ENCODE assay signal across 18 cellular contexts in genomic region chr20:22529150-22530019, GRCh38. TPM values are rescaled to one million over a fixed set of nuclear protein-coding genes. Genes with fewer than 3 reads are reported as not detected.
"Had no signal": no experiment of that assay in that cellular context is flagged by ENCODE, and none has a peak within 500 bp of the region (broad histone marks: within the 10 kb centered on the region; RNA-seq: fewer than 3 reads in every experiment).

No MANE protein-coding gene starts in this region.

- H3K36me3 Mint-ChIP-seq: immature natural killer cell; natural killer cell treated with Interleukin-12 subunit alpha and Interleukin-12 subunit beta and Interleukin-15 and Interleukin-18, amount 100 ng/mL, for 72 hours; stimulated activated naive B cell treated with anti-CD40 and anti-IgM and Interleukin-4, amounts not matched to agents 10 μg/mL and 1 μg/mL and 100 μg/mL, for 72 hours; type B pancreatic cell had no signal

- H3K36me3 ChIP-seq: ascending aorta, sigmoid colon had no signal

- H3K27ac Mint-ChIP-seq: activated CD8-positive, alpha-beta T cell treated with anti-CD3 and anti-CD28 coated beads, Interleukin-2, amount 10 ng/mL, durations not matched to agents 7 days and 5 days; activated T-helper 1 cell treated with anti-CD3 and anti-CD28 coated beads, Interleukin-12 subunit alpha, Interleukin-12 subunit beta, Interleukin-2, Interleukin-4 antibody, amounts not matched to agents 30 ng/mL and 10 ng/mL and 1 ng/mL, durations not matched to agents 14 hours and 24 hours and 36 hours; immature natural killer cell; natural killer cell treated with Interleukin-12 subunit alpha and Interleukin-12 subunit beta and Interleukin-15 and Interleukin-18, amount 100 ng/mL, for 72 hours; stimulated activated naive B cell treated with anti-CD40 and anti-IgM and Interleukin-4, amounts not matched to agents 10 μg/mL and 1 μg/mL and 100 μg/mL, for 72 hours; type B pancreatic cell had no signal

- H3K9me3 Mint-ChIP-seq: activated T-helper 1 cell treated with anti-CD3 and anti-CD28 coated beads, Interleukin-12 subunit alpha, Interleukin-12 subunit beta, Interleukin-2, Interleukin-4 antibody, amounts not matched to agents 30 ng/mL and 10 ng/mL and 1 ng/mL, durations not matched to agents 14 hours and 24 hours and 36 hours; natural killer cell treated with Interleukin-12 subunit alpha and Interleukin-12 subunit beta and Interleukin-15 and Interleukin-18, amount 100 ng/mL, for 72 hours; stimulated activated naive B cell treated with anti-CD40 and anti-IgM and Interleukin-4, amounts not matched to agents 10 μg/mL and 1 μg/mL and 100 μg/mL, for 72 hours; type B pancreatic cell had no signal

- H3K4me1 ChIP-seq: ascending aorta, psoas muscle, sigmoid colon had no signal

- H3K27me3 Mint-ChIP-seq: natural killer cell treated with Interleukin-12 subunit alpha and Interleukin-12 subunit beta and Interleukin-15 and Interleukin-18, amount 100 ng/mL, for 72 hours had no signal

- H3K4me1 Mint-ChIP-seq: immature natural killer cell; stimulated activated naive B cell treated with anti-CD40 and anti-IgM and Interleukin-4, amounts not matched to agents 10 μg/mL and 1 μg/mL and 100 μg/mL, for 72 hours had no signal

- H3K27ac ChIP-seq: ascending aorta, dorsolateral prefrontal cortex, psoas muscle, sigmoid colon had no signal

- H3K27me3 ChIP-seq: ascending aorta, sigmoid colon had no signal

- H3K4me3 ChIP-seq: ascending aorta, dorsolateral prefrontal cortex, psoas muscle, sigmoid colon had no signal

- DNase-seq: activated CD4-positive, alpha-beta T cell treated with anti-CD3 and anti-CD28 coated beads for 4 hours; activated CD8-positive, alpha-beta T cell treated with anti-CD3 and anti-CD28 coated beads, Interleukin-2, amount 10 ng/mL, durations not matched to agents 7 days and 5 days; activated naive CD4-positive, alpha-beta T cell; dorsolateral prefrontal cortex; immature natural killer cell; left cardiac atrium; occipital lobe; psoas muscle; sigmoid colon; stimulated activated CD4-positive, alpha-beta T cell treated with anti-CD3 and anti-CD28 coated beads, Interleukin-2, amount 100 ng/mL, for 24 hours; stimulated activated naive B cell treated with anti-CD40 and anti-IgM and Interleukin-4, amounts not matched to agents 10 μg/mL and 1 μg/mL and 100 μg/mL, for 72 hours; substantia nigra had no signal

- ATAC-seq: activated CD8-positive, alpha-beta T cell treated with anti-CD3 and anti-CD28 coated beads, Interleukin-2, amount 10 ng/mL, durations not matched to agents 7 days and 5 days; esophagus mucosa; left cardiac atrium; natural killer cell treated with Interleukin-12 subunit alpha and Interleukin-12 subunit beta and Interleukin-15 and Interleukin-18, amount 100 ng/mL, for 72 hours; psoas muscle; stimulated activated naive B cell treated with anti-CD40 and anti-IgM and Interleukin-4, amounts not matched to agents 10 μg/mL and 1 μg/mL and 100 μg/mL, for 72 hours had no signal

- H3K4me3 Mint-ChIP-seq: activated CD8-positive, alpha-beta T cell treated with anti-CD3 and anti-CD28 coated beads, Interleukin-2, amount 10 ng/mL, durations not matched to agents 7 days and 5 days; activated T-helper 1 cell treated with anti-CD3 and anti-CD28 coated beads, Interleukin-12 subunit alpha, Interleukin-12 subunit beta, Interleukin-2, Interleukin-4 antibody, amounts not matched to agents 30 ng/mL and 10 ng/mL and 1 ng/mL, durations not matched to agents 14 hours and 24 hours and 36 hours; immature natural killer cell; natural killer cell treated with Interleukin-12 subunit alpha and Interleukin-12 subunit beta and Interleukin-15 and Interleukin-18, amount 100 ng/mL, for 72 hours; stimulated activated naive B cell treated with anti-CD40 and anti-IgM and Interleukin-4, amounts not matched to agents 10 μg/mL and 1 μg/mL and 100 μg/mL, for 72 hours; type B pancreatic cell had no signal

RNA-seq across cellular contexts. Expression of gene FOXA2, which starts 55.0 kb away (rescaled TPM):
- total RNA-seq: activated CD8-positive, alpha-beta T cell treated with anti-CD3 and anti-CD28 coated beads, Interleukin-2, amount 10 ng/mL, durations not matched to agents 7 days and 5 days; activated T-helper 1 cell treated with anti-CD3 and anti-CD28 coated beads, Interleukin-12 subunit alpha, Interleukin-12 subunit beta, Interleukin-2, Interleukin-4 antibody, amounts not matched to agents 30 ng/mL and 10 ng/mL and 1 ng/mL, durations not matched to agents 14 hours and 24 hours and 36 hours; ascending aorta; dorsolateral prefrontal cortex; fibroblast of villous mesenchyme; left cardiac atrium; natural killer cell treated with Interleukin-12 subunit alpha and Interleukin-12 subunit beta and Interleukin-15 and Interleukin-18, amount 100 ng/mL, for 72 hours; occipital lobe; psoas muscle; sigmoid colon had no signal
- polyA plus RNA-seq: immature natural killer cell had no signal
